ENCODE assay signal across 8 cellular contexts in the genomic region with DNA sequence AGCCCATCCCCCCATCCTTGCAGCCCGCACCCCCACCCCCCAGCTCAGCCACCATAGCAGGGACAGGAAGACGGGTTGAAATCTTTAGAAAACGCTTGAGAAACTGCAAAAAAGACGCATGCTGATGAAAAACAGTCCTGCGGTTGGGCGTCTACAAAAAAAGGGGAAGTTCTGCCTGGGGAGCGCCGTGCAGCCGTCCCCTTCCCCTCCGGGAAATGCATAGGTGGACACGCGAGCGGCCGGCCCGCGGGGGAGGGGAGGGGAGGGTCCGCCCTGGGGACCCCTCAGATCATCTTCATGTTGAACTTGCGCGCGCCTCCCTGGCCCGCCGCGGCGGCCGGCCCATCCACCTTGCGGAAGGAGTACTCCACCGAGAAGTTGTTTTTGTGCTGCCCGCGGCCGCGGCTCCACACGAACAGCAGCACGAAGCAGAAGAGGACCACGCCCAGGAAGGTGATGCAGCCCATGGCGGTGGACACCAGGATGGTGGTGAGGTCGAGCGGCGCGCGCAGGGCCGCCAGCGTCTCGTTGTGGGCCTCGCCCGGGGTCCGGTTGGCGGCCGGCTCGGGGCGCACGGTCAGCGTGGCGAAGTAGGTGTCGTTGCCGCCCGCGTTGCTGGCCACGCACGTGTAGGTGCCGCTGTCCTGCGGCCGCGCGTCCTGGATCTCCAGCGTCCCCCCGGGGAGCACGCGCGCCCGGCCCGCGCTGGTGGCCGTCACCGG. TPM values are rescaled to one million over a fixed set of nuclear protein-coding genes. Genes with fewer than 3 reads are reported as not detected.
A peak's percentile ranks its signal among the peaks of the same experiment; 100 is the strongest.
DNase-seq lines count a peak whose midpoint lies in the region; ATAC-seq and TF ChIP-seq lines count a peak whose summit lies in the region.

No MANE protein-coding gene starts in this region.

- peaks cover 19% of the 10 kb centered on the region for H3K4me1 Mint-ChIP-seq in activated naive CD8-positive, alpha-beta T cell treated with anti-CD3 and anti-CD28 coated beads for 36 hours

- H3K9me3 ChIP-seq in OCI-LY1 (ENCODE audit: low read length) (no peaks in the 10 kb centered on the region), right lobe of liver (no peaks in the 10 kb centered on the region), transverse colon (no peaks in the 10 kb centered on the region)

- H3K4me3 Mint-ChIP-seq in activated naive CD8-positive, alpha-beta T cell treated with anti-CD3 and anti-CD28 coated beads for 36 hours, result peak overlapping the region; percentile 81

- H3K4me3 ChIP-seq in OCI-LY1 (ENCODE audit: low read depth, low read length, poor library complexity, severe bottlenecking) (peak overlapping the region; percentile 55), right lobe of liver (peak overlapping the region; percentile 25 to 35 (median 29)), transverse colon (peak overlapping the region in 3 of 4 donors; percentile 11 to 46 (median 38))

- ATAC-seq in right lobe of liver (peak; percentile 41 to 54 (median 44)), GM19023 (IDR thresholded peaks at IDR 0.05; ENCODE audit: unreplicated experiment) (no peak)

- TF ChIP-seq CTCF in OCI-LY1 (IDR thresholded peaks at IDR 0.05; ENCODE audit: low read length) (no peak), right lobe of liver (IDR thresholded peaks at IDR 0.05) (no peak), transverse colon (IDR thresholded peaks at IDR 0.05) (no peak)

- no peaks in the 10 kb centered on the region for H3F3A ChIP-seq in OCI-LY1 (ENCODE audit: insufficient read depth, low read length)

- H4K20me1 ChIP-seq in OCI-LY1 (ENCODE audit: insufficient read depth, low read length), result no peaks in the 10 kb centered on the region

- H3K9ac ChIP-seq in OCI-LY1 (ENCODE audit: low read length), result peak overlapping the region; percentile 21; the same call in 1 of the 2 replicates

- peaks cover 13% of the 10 kb centered on the region for H3K27me3 Mint-ChIP-seq in activated naive CD8-positive, alpha-beta T cell treated with anti-CD3 and anti-CD28 coated beads for 36 hours

- H3K79me2 ChIP-seq in OCI-LY1 (ENCODE audit: insufficient read depth, low read length), result no peaks in the 10 kb centered on the region

- 0% methylated on average over 4 of the region's 74 CpGs for WGBS in right lobe of liver (ENCODE audit: insufficient coverage, low coverage, low lambda C conversion rate, missing lambda C conversion rate)
- WGBS in transverse colon (ENCODE audit: low coverage in 1 of 2), 2 donors, result 8% methylated on average over 46 of the region's 74 CpGs; no CpG with 5 or more reads in 1 of the 2 donors

- no peak overlapping the region for H2AFZ ChIP-seq in OCI-LY1 (ENCODE audit: low read length)

- DNase-seq in GM19240 (ENCODE audit: insufficient read length, low spot score), result peak; percentile 87
- DNase-seq in activated naive CD8-positive, alpha-beta T cell treated with anti-CD3 and anti-CD28 coated beads for 36 hours, result peak; percentile 49
- peak in 1 of 3 donors; percentile 52 for DNase-seq in right lobe of liver
- DNase-seq in transverse colon, result peak; percentile 53
- DNase-seq in SHP77 (lab: John Stamatoyannopoulos, UW), result no peak
- DNase-seq in amniotic stem cell (lab: John Stamatoyannopoulos, UW), result no peak

- peak overlapping the region; percentile 63 for H3K4me2 ChIP-seq in OCI-LY1 (ENCODE audit: low read length)

- in situ Hi-C loops in transverse colon (cut with MboI; ENCODE audit: low pct_ligation_motif_present in 1 of 4, low pct_unique_long_range_greater_than_20kb in 1 of 4, low sequenced_read_pairs in 3 of 4), result loop anchor here in 2 of 4 donors (25.0 kb wide), 1 partner anchor 97 kb away; no protein-coding TSS in a partner anchor

- no peaks in the 10 kb centered on the region for H3K9me3 Mint-ChIP-seq in activated naive CD8-positive, alpha-beta T cell treated with anti-CD3 and anti-CD28 coated beads for 36 hours

- H3K36me3 ChIP-seq in OCI-LY1 (ENCODE audit: insufficient read depth, low read length), result no peaks in the 10 kb centered on the region
- H3K36me3 ChIP-seq in right lobe of liver, result no peaks in the 10 kb centered on the region
- no peaks in the 10 kb centered on the region for H3K36me3 ChIP-seq in transverse colon

- H3K27ac Mint-ChIP-seq in activated naive CD8-positive, alpha-beta T cell treated with anti-CD3 and anti-CD28 coated beads for 36 hours, result peak overlapping the region; percentile 45

- no peaks in the 10 kb centered on the region for H3K36me3 Mint-ChIP-seq in activated naive CD8-positive, alpha-beta T cell treated with anti-CD3 and anti-CD28 coated beads for 36 hours

- H3K4me1 ChIP-seq in OCI-LY1 (ENCODE audit: insufficient read depth, low read length, severe bottlenecking), result peaks cover 25% of the 10 kb centered on the region
- peaks cover 0 to 18% (median 0%) of the 10 kb centered on the region in 4 donors for H3K4me1 ChIP-seq in right lobe of liver
- peaks cover 8 to 37% (median 25%) of the 10 kb centered on the region in 4 donors for H3K4me1 ChIP-seq in transverse colon

- peak overlapping the region; percentile 48 for H3K27ac ChIP-seq in OCI-LY1 (ENCODE audit: low read depth, low read length, poor library complexity, severe bottlenecking)
- peak overlapping the region in 1 of 3 donors; percentile 47 for H3K27ac ChIP-seq in right lobe of liver
- H3K27ac ChIP-seq in transverse colon, result peak overlapping the region; percentile 18 to 65 (median 55)

- TF ChIP-seq EP300 in transverse colon (IDR thresholded peaks at IDR 0.05; ENCODE audit: low read depth), result no peak

- no peak for TF ChIP-seq POLR2A in right lobe of liver (IDR thresholded peaks at IDR 0.05)
- TF ChIP-seq POLR2A in transverse colon (IDR thresholded peaks at IDR 0.05), result no peak

- H3K9me2 ChIP-seq in OCI-LY1 (ENCODE audit: low read depth, low read length), result no peaks in the 10 kb centered on the region

- intact Hi-C loops in right lobe of liver (cut with DNase I), result no loop called here
- intact Hi-C loops in transverse colon (cut with DNase I; ENCODE audit: low total_unique reads), result loop anchor here (10.0 kb wide), 1 partner anchor 1895 kb away; a partner anchor contains a TSS

- H3K27me3 ChIP-seq in OCI-LY1 (ENCODE audit: insufficient read depth, low read length) (peaks cover 13% of the 10 kb centered on the region), right lobe of liver (peaks cover 0 to 21% of the 10 kb centered on the region in 2 donors), transverse colon (peaks cover 79% of the 10 kb centered on the region)

RNA-seq across cellular contexts. Expression of a gene that starts 7.9 kb away (rescaled TPM):
- total RNA-seq in activated naive CD8-positive, alpha-beta T cell treated with anti-CD3 and anti-CD28 coated beads for 36 hours, result not detected
- total RNA-seq in right lobe of liver (under 1 TPM; 0.07 to 0.49 (median 0.36) TPM), transverse colon (1 to 10 TPM in 2 of 4 donors, under 1 TPM in 1, not detected in 1; 0.27 to 1.1 (median 1.1) TPM)

RNA-seq across cellular contexts. Expression of a gene that starts 18.1 kb away (rescaled TPM):
- under 1 TPM in 1 of 2 experiments, not detected in 1; 0.28 TPM for total RNA-seq in activated naive CD8-positive, alpha-beta T cell treated with anti-CD3 and anti-CD28 coated beads for 36 hours
- total RNA-seq in right lobe of liver (not detected), transverse colon (1 to 10 TPM in 1 of 4 donors, under 1 TPM in 2, not detected in 1; 0.27 to 1.5 (median 0.64) TPM)

RNA-seq across cellular contexts. Expression of a gene that starts 33.7 kb away (rescaled TPM):
- under 1 TPM; 0.45 to 0.50 TPM for total RNA-seq in activated naive CD8-positive, alpha-beta T cell treated with anti-CD3 and anti-CD28 coated beads for 36 hours
- total RNA-seq in right lobe of liver (under 1 TPM in 3 of 6 experiments, not detected in 3; 0.28 to 0.81 (median 0.42) TPM), transverse colon (1 to 10 TPM in 1 of 4 donors, not detected in 3; 5.6 TPM)

RNA-seq across cellular contexts. Expression of a gene that starts 38.5 kb away (rescaled TPM):
- total RNA-seq in activated naive CD8-positive, alpha-beta T cell treated with anti-CD3 and anti-CD28 coated beads for 36 hours, result 100 to 1,000 TPM; 175 to 187 TPM
- 10 to 100 TPM; 22.4 to 64.2 (median 28.2) TPM for total RNA-seq in right lobe of liver
- 100 to 1,000 TPM in 3 of 4 donors, 10 to 100 TPM in 1; 62.9 to 151 (median 132) TPM for total RNA-seq in transverse colon

RNA-seq across cellular contexts. Expression of a gene that starts 38.6 kb away (rescaled TPM):
- 10 to 100 TPM; 47.1 to 53.2 TPM for total RNA-seq in activated naive CD8-positive, alpha-beta T cell treated with anti-CD3 and anti-CD28 coated beads for 36 hours
- total RNA-seq in right lobe of liver (10 to 100 TPM; 11.8 to 39.8 (median 26.5) TPM), transverse colon (100 to 1,000 TPM; 149 to 367 (median 242) TPM)

Comparison
In these comparisons a context has a peak if more than half of its experiments do, and no peak if none do; other contexts are left out.
1. DNase-seq: peak in GM19240 (single experiment), activated naive CD8-positive, alpha-beta T cell treated with anti-CD3 and anti-CD28 coated beads for 36 hours (single experiment) and transverse colon (single experiment); none in SHP77 (0 of 2) and amniotic stem cell (single experiment).
2. Peak in every context shown above with its lines, with median percentiles within 50 percentile points of each other: H3K4me3 ChIP-seq.